ENCODE assay signal across 11 cellular contexts in genomic region chr16:84741351-84741791, GRCh38. TPM values are rescaled to one million over a fixed set of nuclear protein-coding genes. Genes with fewer than 3 reads are reported as not detected.
DNase-seq lines count a peak whose midpoint lies in the region; ATAC-seq and TF ChIP-seq lines count a peak whose summit lies in the region.
"Had no signal": no experiment of that assay in that cellular context is flagged by ENCODE, and none has a peak within 500 bp of the region (broad histone marks: within the 10 kb centered on the region; RNA-seq: fewer than 3 reads in every experiment).

No MANE protein-coding gene starts in this region.

- H3K4me1 Mint-ChIP-seq in activated CD4-positive, alpha-beta T cell treated with anti-CD3 and anti-CD28 coated beads for 36 hours: peaks cover 44% of the 10 kb centered on the region

- H3K27me3 ChIP-seq in PC-3 (ENCODE audit: low read length) (no peaks in the 10 kb centered on the region), esophagus squamous epithelium (no peaks in the 10 kb centered on the region), gastrocnemius medialis (no peaks in the 10 kb centered on the region)
- H3K27me3 ChIP-seq: vagina had no signal

- peaks cover 42% of the 10 kb centered on the region for H3K36me3 Mint-ChIP-seq in activated CD4-positive, alpha-beta T cell treated with anti-CD3 and anti-CD28 coated beads for 36 hours (ENCODE audit: low read depth)

- no peaks in the 10 kb centered on the region for H3K27me3 Mint-ChIP-seq in activated CD4-positive, alpha-beta T cell treated with anti-CD3 and anti-CD28 coated beads for 36 hours
- H3K27me3 Mint-ChIP-seq: B cell had no signal

- H3K27ac ChIP-seq in PC-3 (ENCODE audit: low read length): no peak overlapping the region; the same call in 1 of the 2 replicates
- peak overlapping the region in 3 of 4 donors; percentile 5 to 83 (median 7) for H3K27ac ChIP-seq in esophagus squamous epithelium
- no peak overlapping the region for H3K27ac ChIP-seq in gastrocnemius medialis
- H3K27ac ChIP-seq: vagina had no signal

- in situ Hi-C loops in gastrocnemius medialis (cut with MboI; ENCODE audit: low sequenced_read_pairs in 4 of 4): no loop called here

- no peaks in the 10 kb centered on the region for H3K9me2 ChIP-seq in PC-3 (replicated peaks; ENCODE audit: low read length)

- TF ChIP-seq POLR2A in esophagus squamous epithelium (IDR thresholded peaks at IDR 0.05) (no peak), gastrocnemius medialis (IDR thresholded peaks at IDR 0.05) (no peak), lower leg skin (IDR thresholded peaks at IDR 0.05) (no peak)

- ATAC-seq in activated CD4-positive, alpha-beta T cell treated with anti-CD3 and anti-CD28 coated beads for 36 hours: peak; percentile 66
- no peak for ATAC-seq in PC-3
- peak; percentile 25 to 26 for ATAC-seq in gastrocnemius medialis

- H3K9me3 Mint-ChIP-seq in activated CD4-positive, alpha-beta T cell treated with anti-CD3 and anti-CD28 coated beads for 36 hours (ENCODE audit: low read depth): no peaks in the 10 kb centered on the region

- peaks cover 94% of the 10 kb centered on the region for H3K79me2 ChIP-seq in PC-3 (ENCODE audit: low read length)

- WGBS in esophagus squamous epithelium, 2 donors: 8 to 19% methylated on average over 2 of the region's 2 CpGs
- WGBS in lower leg skin, 2 donors: 7 to 26% methylated on average over 2 of the region's 2 CpGs

- intact Hi-C loops in activated CD4-positive, alpha-beta T cell treated with anti-CD3 and anti-CD28 coated beads for 36 hours (cut with DNase I, micrococcal nuclease): no loop called here
- intact Hi-C loops in PC-3 (cut with micrococcal nuclease) (no loop called here), esophagus squamous epithelium (cut with DNase I) (no loop called here), gastrocnemius medialis (cut with DNase I; ENCODE audit: low total_unique reads) (no loop called here), lower leg skin (cut with DNase I; ENCODE audit: low total_unique reads) (no loop called here)

- no peak overlapping the region for H3K4me3 ChIP-seq in PC-3 (ENCODE audit: low read length)
- no peak overlapping the region for H3K4me3 ChIP-seq in esophagus squamous epithelium
- H3K4me3 ChIP-seq in gastrocnemius medialis: no peak overlapping the region
- H3K4me3 ChIP-seq in lower leg skin (ENCODE audit: low read depth, poor library complexity, severe bottlenecking): no peak overlapping the region
- H3K4me3 ChIP-seq: vagina had no signal

- TF ChIP-seq CTCF in PC-3 (conservative IDR thresholded peaks at IDR 0.05; ENCODE audit: low read depth, low read length): no peak
- no peak for TF ChIP-seq CTCF in esophagus squamous epithelium (IDR thresholded peaks at IDR 0.05)
- TF ChIP-seq CTCF in gastrocnemius medialis (IDR thresholded peaks at IDR 0.05 in 4 of 5, conservative IDR thresholded peaks at IDR 0.05 in 1 of 5): no peak
- TF ChIP-seq CTCF in lower leg skin (IDR thresholded peaks at IDR 0.05): no peak

- H2AFZ ChIP-seq in PC-3 (ENCODE audit: low read length): no peak overlapping the region

- no peak overlapping the region for H3K27ac Mint-ChIP-seq in activated CD4-positive, alpha-beta T cell treated with anti-CD3 and anti-CD28 coated beads for 36 hours
- H3K27ac Mint-ChIP-seq: B cell had no signal

- H3K4me1 ChIP-seq in PC-3 (ENCODE audit: insufficient read depth, low read length) (peaks cover 39% of the 10 kb centered on the region), esophagus squamous epithelium (peaks cover 27 to 69% (median 37%) of the 10 kb centered on the region in 3 donors), gastrocnemius medialis (peaks cover 24 to 44% of the 10 kb centered on the region in 2 donors)

- H3K9me3 ChIP-seq in PC-3 (ENCODE audit: low read length) (no peaks in the 10 kb centered on the region), esophagus squamous epithelium (no peaks in the 10 kb centered on the region), gastrocnemius medialis (no peaks in the 10 kb centered on the region)
- H3K9me3 ChIP-seq: vagina had no signal

- H3K36me3 ChIP-seq in PC-3 (ENCODE audit: low read depth, low read length) (peaks cover 36% of the 10 kb centered on the region), esophagus squamous epithelium (peaks cover 0 to 48% (median 0%) of the 10 kb centered on the region in 3 donors), gastrocnemius medialis (no peaks in the 10 kb centered on the region)

- H3F3A ChIP-seq in PC-3 (ENCODE audit: low read length, unreplicated experiment): peaks cover 6% of the 10 kb centered on the region

- BruUV-seq in PC-3 (replicated peaks; lab: Mats Ljungman, UMichigan): no TSS peak

- no peak overlapping the region for H3K9ac ChIP-seq in PC-3 (ENCODE audit: low read length)

- H3K4me2 ChIP-seq in PC-3 (ENCODE audit: low read length): no peak overlapping the region

- POLR2A ChIA-PET in activated CD4-positive, alpha-beta T cell treated with anti-CD3 and anti-CD28 coated beads for 36 hours (lab: Charles Lee): no interaction called here
- POLR2A ChIA-PET in PC-3 (lab: Charles Lee; ENCODE audit: unreplicated experiment): no interaction called here

- H4K20me1 ChIP-seq in PC-3 (ENCODE audit: low read length): peaks cover 27% of the 10 kb centered on the region

- CTCF ChIA-PET in activated CD4-positive, alpha-beta T cell treated with anti-CD3 and anti-CD28 coated beads for 36 hours (lab: Charles Lee): interaction anchor here (0.8 to 7.1 kb wide), 7 partner anchors 9 to 230 kb away, joined by 3 to 74 read pairs (median 3); no protein-coding TSS in a partner anchor
- CTCF ChIA-PET in PC-3 (lab: Charles Lee): no interaction called here

- H3K4me3 Mint-ChIP-seq in activated CD4-positive, alpha-beta T cell treated with anti-CD3 and anti-CD28 coated beads for 36 hours: no peak overlapping the region
- H3K4me3 Mint-ChIP-seq: B cell had no signal

- DNase-seq in activated CD4-positive, alpha-beta T cell treated with anti-CD3 and anti-CD28 coated beads for 36 hours: peak; percentile 49
- no peak for DNase-seq in activated CD4-positive, alpha-beta T cell treated with anti-CD3 and anti-CD28 coated beads, Interleukin-2, amount 50 U/mL, for 1 hour
- peak; percentile 33 for DNase-seq in PC-3
- no peak for DNase-seq in esophagus squamous epithelium (lab: John Stamatoyannopoulos, UW)
- no peak for DNase-seq in gastrocnemius medialis
- no peak for DNase-seq in lower leg skin (ENCODE audit: low spot score in 2 of 2)
- DNase-seq in NOMO-1 treated with dmso at 0.1 percent for 144 hours (lab: John Stamatoyannopoulos, UW; ENCODE audit: unreplicated experiment): no peak
- no peak for DNase-seq in KG1 (lab: John Stamatoyannopoulos, UW)
- DNase-seq: NCI-H2107 had no signal

RNA-seq across cellular contexts. Expression of gene USP10, which starts 41.6 kb away (rescaled TPM):
- 100 to 1,000 TPM; 117 to 133 TPM for total RNA-seq in activated CD4-positive, alpha-beta T cell treated with anti-CD3 and anti-CD28 coated beads for 36 hours
- total RNA-seq in PC-3 (2014; rRNA removed) (50.4 and 62.3 TPM in 2 replicates), esophagus squamous epithelium (10 to 100 TPM; 44.7 to 71.5 (median 56.0) TPM), gastrocnemius medialis (100 to 1,000 TPM in 1 of 4 donors, 10 to 100 TPM in 3; 61.1 to 103 (median 74.4) TPM), lower leg skin (10 to 100 TPM; 54.3 to 69.0 (median 60.7) TPM)

Comparison
In these comparisons a context has a peak if more than half of its experiments do, and no peak if none do; other contexts are left out.
1. DNase-seq: peak in activated CD4-positive, alpha-beta T cell treated with anti-CD3 and anti-CD28 coated beads for 36 hours (single experiment) and PC-3 (single experiment); none in activated CD4-positive, alpha-beta T cell treated with anti-CD3 and anti-CD28 coated beads, Interleukin-2, amount 50 U/mL, for 1 hour (single experiment), esophagus squamous epithelium (single experiment), gastrocnemius medialis (0 of 2), lower leg skin (0 of 2), NOMO-1 treated with dmso at 0.1 percent for 144 hours (single experiment) and KG1 (single experiment).
2. H3K27ac ChIP-seq: peak in esophagus squamous epithelium (3 of 4); none in PC-3 (single experiment) and gastrocnemius medialis (0 of 4).